10 cellular contexts compared by ENCODE assay signal in genomic region chr5:143004361-143004802, GRCh38.
DNase-seq lines count a peak whose midpoint lies in the region; ATAC-seq lines count a peak whose summit lies in the region.
"Had no signal": no experiment of that assay in that cellular context is flagged by ENCODE, and none has a peak within 500 bp of the region (broad histone marks: within the 10 kb centered on the region; RNA-seq: fewer than 3 reads in every experiment).

No MANE protein-coding gene starts in this region.

- H3K27me3 Mint-ChIP-seq in activated naive CD4-positive, alpha-beta T cell treated with anti-CD3 and anti-CD28 coated beads, Interleukin-2, amount 50 U/mL, for 24 hours: no peaks in the 10 kb centered on the region
- no peaks in the 10 kb centered on the region for H3K27me3 Mint-ChIP-seq in activated T-helper 17 cell treated with anti-CD3 and anti-CD28 coated beads, Interleukin-2, amount 50 U/mL, for 72 hours
- no peaks in the 10 kb centered on the region for H3K27me3 Mint-ChIP-seq in stimulated activated naive B cell treated with anti-CD40 and anti-IgM and Interleukin-4, amounts not matched to agents 10 μg/mL and 1 μg/mL and 100 μg/mL, for 72 hours

- peaks cover 7% of the 10 kb centered on the region for H3K36me3 Mint-ChIP-seq in activated naive CD4-positive, alpha-beta T cell treated with anti-CD3 and anti-CD28 coated beads, Interleukin-2, amount 50 U/mL, for 24 hours
- H3K36me3 Mint-ChIP-seq in activated T-helper 17 cell treated with anti-CD3 and anti-CD28 coated beads, Interleukin-2, amount 50 U/mL, for 72 hours (ENCODE audit: low read depth): peaks cover 5% of the 10 kb centered on the region
- no peaks in the 10 kb centered on the region for H3K36me3 Mint-ChIP-seq in stimulated activated naive B cell treated with anti-CD40 and anti-IgM and Interleukin-4, amounts not matched to agents 10 μg/mL and 1 μg/mL and 100 μg/mL, for 72 hours

- H3K27ac Mint-ChIP-seq in activated naive CD4-positive, alpha-beta T cell treated with anti-CD3 and anti-CD28 coated beads, Interleukin-2, amount 50 U/mL, for 24 hours: peak overlapping the region; percentile 55
- H3K27ac Mint-ChIP-seq in activated T-helper 17 cell treated with anti-CD3 and anti-CD28 coated beads, Interleukin-2, amount 50 U/mL, for 72 hours: peak overlapping the region; percentile 63
- H3K27ac Mint-ChIP-seq in stimulated activated naive B cell treated with anti-CD40 and anti-IgM and Interleukin-4, amounts not matched to agents 10 μg/mL and 1 μg/mL and 100 μg/mL, for 72 hours: peak overlapping the region; percentile 74

- no peaks in the 10 kb centered on the region for H3K9me3 Mint-ChIP-seq in activated naive CD4-positive, alpha-beta T cell treated with anti-CD3 and anti-CD28 coated beads, Interleukin-2, amount 50 U/mL, for 24 hours
- H3K9me3 Mint-ChIP-seq in activated T-helper 17 cell treated with anti-CD3 and anti-CD28 coated beads, Interleukin-2, amount 50 U/mL, for 72 hours: no peaks in the 10 kb centered on the region
- H3K9me3 Mint-ChIP-seq in stimulated activated naive B cell treated with anti-CD40 and anti-IgM and Interleukin-4, amounts not matched to agents 10 μg/mL and 1 μg/mL and 100 μg/mL, for 72 hours: no peaks in the 10 kb centered on the region

- no peak for DNase-seq in activated naive CD4-positive, alpha-beta T cell treated with anti-CD3 and anti-CD28 coated beads, Interleukin-2, amount 50 U/mL, for 16 hours
- DNase-seq in stimulated activated naive B cell treated with anti-CD40 and anti-IgM and Interleukin-4, amounts not matched to agents 10 μg/mL and 1 μg/mL and 100 μg/mL, for 72 hours: peak; percentile 38
- DNase-seq in NCI-H2171 (lab: John Stamatoyannopoulos, UW): no peak
- DNase-seq in medulla oblongata (ENCODE audit: extremely low spot score): no peak
- DNase-seq in GDM1 (lab: John Stamatoyannopoulos, UW): no peak
- DNase-seq: NCI-H187 treated with DMSO at 0.1 percent for 48 hours, SK-N-SH had no signal

- no peak overlapping the region for H3K4me3 Mint-ChIP-seq in activated naive CD4-positive, alpha-beta T cell treated with anti-CD3 and anti-CD28 coated beads, Interleukin-2, amount 50 U/mL, for 24 hours
- no peak overlapping the region for H3K4me3 Mint-ChIP-seq in activated T-helper 17 cell treated with anti-CD3 and anti-CD28 coated beads, Interleukin-2, amount 50 U/mL, for 72 hours
- peak overlapping the region; percentile 13 to 36 for H3K4me3 Mint-ChIP-seq in stimulated activated naive B cell treated with anti-CD40 and anti-IgM and Interleukin-4, amounts not matched to agents 10 μg/mL and 1 μg/mL and 100 μg/mL, for 72 hours

- ATAC-seq in HG02938 (IDR thresholded peaks at IDR 0.05; ENCODE audit: unreplicated experiment): peak; percentile 26
- no peak for ATAC-seq in activated T-helper 17 cell treated with anti-CD3 and anti-CD28 coated beads, Interleukin-2, amount 50 U/mL, for 72 hours (replicated peaks)
- peak; percentile 67 to 68 for ATAC-seq in stimulated activated naive B cell treated with anti-CD40 and anti-IgM and Interleukin-4, amounts not matched to agents 10 μg/mL and 1 μg/mL and 100 μg/mL, for 72 hours (replicated peaks)

- H3K4me1 Mint-ChIP-seq in activated naive CD4-positive, alpha-beta T cell treated with anti-CD3 and anti-CD28 coated beads, Interleukin-2, amount 50 U/mL, for 24 hours: peaks cover 78% of the 10 kb centered on the region
- peaks cover 45% of the 10 kb centered on the region for H3K4me1 Mint-ChIP-seq in activated T-helper 17 cell treated with anti-CD3 and anti-CD28 coated beads, Interleukin-2, amount 50 U/mL, for 72 hours
- H3K4me1 Mint-ChIP-seq in stimulated activated naive B cell treated with anti-CD40 and anti-IgM and Interleukin-4, amounts not matched to agents 10 μg/mL and 1 μg/mL and 100 μg/mL, for 72 hours: peaks cover 46 to 85% of the 10 kb centered on the region in 2 donors

Comparison
In these comparisons a context has a peak if more than half of its experiments do, and no peak if none do; other contexts are left out.
1. H3K4me3 Mint-ChIP-seq: peak in stimulated activated naive B cell treated with anti-CD40 and anti-IgM and Interleukin-4, amounts not matched to agents 10 μg/mL and 1 μg/mL and 100 μg/mL, for 72 hours (2 of 2); none in activated naive CD4-positive, alpha-beta T cell treated with anti-CD3 and anti-CD28 coated beads, Interleukin-2, amount 50 U/mL, for 24 hours (single experiment) and activated T-helper 17 cell treated with anti-CD3 and anti-CD28 coated beads, Interleukin-2, amount 50 U/mL, for 72 hours (single experiment).
2. Peak in every context shown above with its lines, with median percentiles within 50 percentile points of each other: H3K27ac Mint-ChIP-seq.